Comparison of ENCODE assay signal across 20 cellular contexts in the genomic region with DNA sequence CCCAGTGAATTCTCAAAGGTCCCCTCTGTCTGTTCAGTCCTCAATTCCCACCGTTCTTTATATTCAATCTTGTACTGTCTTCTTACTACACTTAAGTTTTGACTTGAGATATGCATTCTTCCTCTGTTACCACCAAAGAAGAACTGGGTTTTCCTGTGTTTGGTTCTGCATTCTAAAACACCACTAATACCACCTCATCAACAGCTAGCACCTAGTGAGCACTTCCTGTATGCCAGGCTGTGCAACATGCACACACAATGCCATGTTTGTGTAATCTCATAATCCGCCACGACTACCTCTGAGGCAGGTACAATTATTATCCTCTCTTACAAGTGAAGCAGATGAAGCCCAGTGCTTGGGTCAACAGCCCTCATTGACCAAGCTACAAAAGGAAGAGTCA. TPM values are rescaled to one million over a fixed set of nuclear protein-coding genes. Genes with fewer than 3 reads are reported as not detected.
DNase-seq lines count a peak whose midpoint lies in the region; ATAC-seq, FAIRE-seq and TF ChIP-seq lines count a peak whose summit lies in the region.
"Had no signal": no experiment of that assay in that cellular context is flagged by ENCODE, and none has a peak within 500 bp of the region (broad histone marks: within the 10 kb centered on the region; RNA-seq: fewer than 3 reads in every experiment).

No MANE protein-coding gene starts in this region.

- no peak overlapping the region for H3K4me3 ChIP-seq in IMR-90 (ENCODE audit: insufficient read depth, low read depth, low read length)
- H3K4me3 ChIP-seq: A549, BLaER1, GM12878, GM23248, HAP-1 had no signal

- H4K20me1 ChIP-seq in IMR-90 (ENCODE audit: insufficient read depth, low read length) = no peaks in the 10 kb centered on the region
- H4K20me1 ChIP-seq: BLaER1 had no signal

- in situ Hi-C loops in IMR-90 (cut with MboI; ENCODE audit: low sequenced_read_pairs) = no loop called here

- H2AFZ ChIP-seq in IMR-90 (replicated peaks; ENCODE audit: low read length, poor library complexity) = no peak overlapping the region
- H2AFZ ChIP-seq: GM23248 had no signal

- H3K9ac ChIP-seq in IMR-90 (ENCODE audit: low read depth, low read length) = no peak overlapping the region
- H3K9ac ChIP-seq: BLaER1, GM23248 had no signal

- no peak overlapping the region for H3K56ac ChIP-seq in IMR-90 (ENCODE audit: extremely low read depth, insufficient read depth, low read length)

- H3K14ac ChIP-seq in IMR-90 (replicated peaks; ENCODE audit: low read depth, low read length) = no peak overlapping the region

- peak overlapping the region; percentile 42 for H2AK5ac ChIP-seq in IMR-90 (ENCODE audit: low read depth, low read length)

- POLR2A ChIA-PET in IMR-90 (lab: Charles Lee; ENCODE audit: unreplicated experiment) (no interaction called here), WTC11 (lab: Charles Lee) (no interaction called here)

- peaks cover 0 to 2% of the 10 kb centered on the region in 2 donors for H3K9me3 Mint-ChIP-seq in activated T-cell treated with anti-CD3 and anti-CD28 coated beads, Interleukin-2, amount 50 U/mL, for 72 hours
- H3K9me3 Mint-ChIP-seq in immature natural killer cell (no peaks in the 10 kb centered on the region), WTC11 (no peaks in the 10 kb centered on the region)

- CTCF ChIA-PET in IMR-90 (lab: Yijun Ruan, JAX) (no interaction called here), WTC11 (lab: Charles Lee) (interaction anchor here (1.8 kb wide), 1 partner anchor 11 kb away, joined by 8 read pairs; no protein-coding TSS in a partner anchor)

- H2BK120ac ChIP-seq in IMR-90 (ENCODE audit: low read depth, low read length) = no peak overlapping the region

- H4K5ac ChIP-seq in IMR-90 (ENCODE audit: low read depth, low read length) = no peak overlapping the region

- H4K8ac ChIP-seq in IMR-90 (ENCODE audit: low read depth in 2 of 2, low read length in 2 of 2) = peak overlapping the region in 1 of 2 experiments; percentile 8; a peak in 1 of 4 replicates

- no TSS peak for BruUV-seq in IMR-90 (replicated peaks; lab: Mats Ljungman, UMichigan)

- no peak for TF ChIP-seq POLR2A in IMR-90 (IDR thresholded peaks at IDR 0.05; ENCODE audit: low read depth, low read length)

- peak overlapping the region; percentile 16; the same call in 1 of the 2 replicates for H3K4ac ChIP-seq in IMR-90 (ENCODE audit: low read depth, low read length)

- no peaks in the 10 kb centered on the region for H3K36me3 ChIP-seq in IMR-90 (ENCODE audit: control insufficient read depth, insufficient read depth, low read length)
- H3K36me3 ChIP-seq: BLaER1, HAP-1 had no signal

- H3K23ac ChIP-seq in IMR-90 (ENCODE audit: low read depth, low read length) = no peak overlapping the region

- no peak for TF ChIP-seq RAD21 in IMR-90 (IDR thresholded peaks at IDR 0.05; ENCODE audit: low read length)

- no peak overlapping the region for H3K27ac ChIP-seq in IMR-90 (ENCODE audit: insufficient read depth, low read length)
- H3K27ac ChIP-seq: 22Rv1, BLaER1, GM23248 had no signal

- no peaks in the 10 kb centered on the region for H3K9me3 ChIP-seq in IMR-90 (ENCODE audit: control insufficient read depth, insufficient read depth, low read length)
- H3K9me3 ChIP-seq: A549, BLaER1, HAP-1 had no signal

- H3K27me3 ChIP-seq in IMR-90 (ENCODE audit: control insufficient read depth, insufficient read depth, low read length) = no peaks in the 10 kb centered on the region
- H3K27me3 ChIP-seq: BLaER1 had no signal

- H2BK15ac ChIP-seq in IMR-90 (ENCODE audit: low read depth, low read length) = peak overlapping the region; percentile 74; the same call in 1 of the 3 replicates

- no peak overlapping the region for H3K4me3 Mint-ChIP-seq in activated T-cell treated with anti-CD3 and anti-CD28 coated beads, Interleukin-2, amount 50 U/mL, for 72 hours
- peak overlapping the region; percentile 39 to 74 (median 68) for H3K4me3 Mint-ChIP-seq in immature natural killer cell
- H3K4me3 Mint-ChIP-seq in WTC11 = no peak overlapping the region
- H3K4me3 Mint-ChIP-seq: CD14-positive monocyte; CD4-positive, alpha-beta memory T cell had no signal

- WGBS in IMR-90 (ENCODE audit: extremely low coverage in 2 of 2, insufficient read length in 1 of 2), 2 experiments = 100% methylated on average over 1 of the region's 3 CpGs; no CpG with 5 or more reads in 1 of the 2 experiments

- peaks cover 6% of the 10 kb centered on the region; the same call in 1 of the 2 replicates for H3K9me1 ChIP-seq in IMR-90 (ENCODE audit: insufficient read depth, low read length)

- no peaks in the 10 kb centered on the region for H3K4me1 Mint-ChIP-seq in activated T-cell treated with anti-CD3 and anti-CD28 coated beads, Interleukin-2, amount 50 U/mL, for 72 hours (ENCODE audit: low read depth)
- H3K4me1 Mint-ChIP-seq in immature natural killer cell = peaks cover 31 to 46% of the 10 kb centered on the region in 2 donors
- no peaks in the 10 kb centered on the region for H3K4me1 Mint-ChIP-seq in WTC11
- H3K4me1 Mint-ChIP-seq: CD14-positive monocyte had no signal

- no peaks in the 10 kb centered on the region for H3K27me3 Mint-ChIP-seq in activated T-cell treated with anti-CD3 and anti-CD28 coated beads, Interleukin-2, amount 50 U/mL, for 72 hours (ENCODE audit: low read depth)
- H3K27me3 Mint-ChIP-seq in immature natural killer cell (ENCODE audit: low read depth in 3 of 3) (peaks cover 0 to 2% (median 1%) of the 10 kb centered on the region in 3 donors), WTC11 (ENCODE audit: low read depth) (no peaks in the 10 kb centered on the region)
- H3K27me3 Mint-ChIP-seq: CD4-positive, alpha-beta memory T cell had no signal

- H3K18ac ChIP-seq in IMR-90 (ENCODE audit: low read depth, low read length) = 0 out of 2 replicates have a peak overlapping the region, but pooled peaks have one; percentile 15

- peaks cover 12% of the 10 kb centered on the region for H3K4me1 ChIP-seq in IMR-90 (ENCODE audit: control insufficient read depth, insufficient read depth, low read length)
- H3K4me1 ChIP-seq: BLaER1, HAP-1 had no signal

- 0 out of 2 replicates have a peak overlapping the region, but pooled peaks have one; percentile 6 for H2BK20ac ChIP-seq in IMR-90 (ENCODE audit: low read depth, low read length)

- intact Hi-C loops in IMR-90 (cut with micrococcal nuclease) = no loop called here

- peak overlapping the region; percentile 3 for H3K27ac Mint-ChIP-seq in activated T-cell treated with anti-CD3 and anti-CD28 coated beads, Interleukin-2, amount 50 U/mL, for 72 hours
- H3K27ac Mint-ChIP-seq in immature natural killer cell (peak overlapping the region; percentile 50 to 91 (median 85)), WTC11 (no peak overlapping the region)
- H3K27ac Mint-ChIP-seq: CD14-positive monocyte; CD4-positive, alpha-beta memory T cell had no signal

- FAIRE-seq in urothelium cell line (lab: Jason Lieb, UNC) = peak; percentile 5
- FAIRE-seq: A549, GM12878 had no signal

- H3K4me2 ChIP-seq in IMR-90 (ENCODE audit: low read depth, low read length) = no peak overlapping the region
- H3K4me2 ChIP-seq: A549, BLaER1 had no signal

- TF ChIP-seq CTCF in IMR-90 (conservative IDR thresholded peaks at IDR 0.05; ENCODE audit: low read depth, low read length) = no peak
- TF ChIP-seq CTCF in WTC11 (IDR thresholded peaks at IDR 0.05) = no peak

- H2BK5ac ChIP-seq in IMR-90 (ENCODE audit: low read depth, low read length, poor library complexity, severe bottlenecking) = no peak overlapping the region

- dilution Hi-C loops in IMR-90 (cut with HindIII; ENCODE audit: low sequenced_read_pairs, unreplicated experiment) = no loop called here

- H4K91ac ChIP-seq in IMR-90 (ENCODE audit: insufficient read depth, low read depth, low read length) = no peak overlapping the region

- ATAC-seq in activated T-cell treated with anti-CD3 and anti-CD28 coated beads, Interleukin-2, amount 50 U/mL, for 72 hours (replicated peaks in 1 of 2) = no peak
- no peak for ATAC-seq in IMR-90 (ENCODE audit: low read depth)
- no peak for ATAC-seq in WTC11
- ATAC-seq: A549, GM12878 had no signal

- DNase-seq in activated T-cell treated with anti-CD3 and anti-CD28 coated beads, Interleukin-2, amount 50 U/mL, for 72 hours = no peak
- no peak for DNase-seq in activated T-cell treated with anti-CD3 and anti-CD28 coated beads for 4 hours
- no peak for DNase-seq in IMR-90
- peak; percentile 26 to 35 (median 35) for DNase-seq in immature natural killer cell
- no peak for DNase-seq in urothelium cell line (ENCODE audit: low spot score)
- DNase-seq in NCI-H2107 (lab: John Stamatoyannopoulos, UW) = no peak
- DNase-seq in WTC11 (ENCODE audit: low spot score) = no peak
- DNase-seq: CD4-positive, alpha-beta memory T cell; DMS 273 treated with DMSO at 0.1 percent for 48 hours; DMS53; DND-41; EL; GM23248 had no signal

- no peaks in the 10 kb centered on the region for H3K79me1 ChIP-seq in IMR-90 (ENCODE audit: low read depth in 1 of 2, low read length in 2 of 2)

- no peaks in the 10 kb centered on the region for H3K36me3 Mint-ChIP-seq in activated T-cell treated with anti-CD3 and anti-CD28 coated beads, Interleukin-2, amount 50 U/mL, for 72 hours (ENCODE audit: insufficient read depth in 2 of 2)
- H3K36me3 Mint-ChIP-seq in immature natural killer cell (peaks cover 0 to 3% (median 0%) of the 10 kb centered on the region in 3 donors), WTC11 (no peaks in the 10 kb centered on the region)
- H3K36me3 Mint-ChIP-seq: CD14-positive monocyte; CD4-positive, alpha-beta memory T cell had no signal

- no peak overlapping the region for H2AK9ac ChIP-seq in IMR-90 (replicated peaks; ENCODE audit: low read depth, low read length, poor library complexity)

TF ChIP-seq in WTC11, 78 proteins besides CTCF, POLR2A, EP300 and RAD21 (continues in another document):
- no peak for TF ChIP-seq RELA (CRISPR knock-in tag; IDR thresholded peaks at IDR 0.05; ENCODE audit: borderline replicate concordance)

RNA-seq across cellular contexts. Expression of gene CTAGE1, which starts 11.8 kb away (rescaled TPM):
- total RNA-seq in activated T-cell treated with anti-CD3 and anti-CD28 coated beads, Interleukin-2, amount 50 U/mL, for 72 hours = not detected
- total RNA-seq in IMR-90 (2012; rRNA removed) = under 0.01 TPM in 1 of 2 replicates, not detected in the other
- polyA plus RNA-seq in IMR-90 (2012; rRNA removed) = 0.09 and 0.10 TPM in 2 replicates
- 0.03 TPM in 1 of 2 replicates, not detected in the other for polyA plus RNA-seq in IMR-90 (2012; cell fraction: cytosol; rRNA removed)
- polyA plus RNA-seq in IMR-90 (2012; cell fraction: nucleus; rRNA removed; ENCODE audit: low replicate concordance) = 0.06 TPM in 1 of 2 replicates, not detected in the other
- not detected for polyA plus RNA-seq in immature natural killer cell
- not detected in 3 replicates for total RNA-seq in WTC11 (2021)
- total RNA-seq: CD4-positive, alpha-beta memory T cell; GM12878; H4 had no signal
- polyA plus RNA-seq: CD14-positive monocyte; CD4-positive, alpha-beta memory T cell had no signal

Comparison
In these comparisons a context has a peak if more than half of its experiments do, and no peak if none do; other contexts are left out.
1. DNase-seq: peak in immature natural killer cell (3 of 3); none in activated T-cell treated with anti-CD3 and anti-CD28 coated beads, Interleukin-2, amount 50 U/mL, for 72 hours (0 of 2), activated T-cell treated with anti-CD3 and anti-CD28 coated beads for 4 hours (single experiment), IMR-90 (single experiment), urothelium cell line (single experiment), NCI-H2107 (single experiment) and WTC11 (single experiment).
2. H3K4me3 Mint-ChIP-seq: peak in immature natural killer cell (5 of 5); none in activated T-cell treated with anti-CD3 and anti-CD28 coated beads, Interleukin-2, amount 50 U/mL, for 72 hours (0 of 2) and WTC11 (single experiment).